28 cellular contexts compared by ENCODE assay signal in the genomic region with DNA sequence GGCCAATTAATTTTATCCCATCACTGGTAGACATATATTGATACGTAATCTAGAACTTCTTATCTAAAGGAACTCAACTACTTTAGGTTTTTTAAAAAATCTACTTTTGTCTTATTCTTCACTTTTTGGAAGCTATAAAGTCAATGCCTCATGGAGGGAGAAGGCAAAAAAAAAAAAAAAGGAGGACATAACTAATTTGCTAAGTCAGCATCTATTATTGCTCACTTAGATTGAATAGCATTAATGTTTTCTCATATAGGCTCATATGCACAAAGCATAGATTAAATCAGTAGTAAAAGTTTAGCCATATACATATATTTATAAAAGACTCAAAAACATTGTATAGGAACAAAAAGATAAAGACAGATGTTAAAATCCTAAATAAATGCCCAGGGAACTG.
"Had no signal": no experiment of that assay in that cellular context is flagged by ENCODE, and none has a peak within 500 bp of the region (broad histone marks: within the 10 kb centered on the region; RNA-seq: fewer than 3 reads in every experiment).

No MANE protein-coding gene starts in this region.

- H3K79me2 ChIP-seq: parathyroid adenoma had no signal

- H3K4me3 ChIP-seq: neural progenitor cell, ovary, psoas muscle, skin epidermis, smooth muscle cell, spleen, suprapubic skin, testis, tibial artery, transverse colon, upper lobe of right lung, uterus had no signal

- H2AFZ ChIP-seq: neural progenitor cell, parathyroid adenoma had no signal

- DNase-seq: natural killer cell; occipital lobe; ovary; posterior cingulate gyrus; psoas muscle; right cardiac atrium; spleen; stimulated activated CD4-positive, alpha-beta T cell treated with anti-CD3 and anti-CD28 coated beads, Interleukin-12 subunit alpha, Interleukin-12 subunit beta, amount 100 ng/mL, for 4 hours; stimulated activated CD4-positive, alpha-beta T cell treated with anti-CD3 and anti-CD28 coated beads, Interleukin-1b, Interleukin-23, amount 100 ng/mL, for 48 hours; stimulated activated CD4-positive, alpha-beta T cell treated with anti-CD3 and anti-CD28 coated beads, Interleukin-4, amount 100 ng/mL, for 1 hour; stimulated activated CD4-positive, alpha-beta T cell treated with anti-CD3 and anti-CD28 coated beads, Interleukin-4, amount 100 ng/mL, for 4 hours; stimulated activated CD8-positive, alpha-beta memory T cell treated with anti-CD3 and anti-CD28 coated beads, Interleukin-4, amount 100 ng/mL, for 48 hours; stimulated activated naive CD4-positive, alpha-beta T cell; stimulated activated naive CD8-positive, alpha-beta T cell treated with anti-CD3 and anti-CD28 coated beads, Interleukin-15, amount 100 ng/mL, for 72 hours; stimulated activated naive CD8-positive, alpha-beta T cell treated with anti-CD3 and anti-CD28 coated beads, Interleukin-15, Interleukin-2, amounts not matched to agents 100 U/mL and 50 U/mL, for 24 hours; substantia nigra; testis; tibial artery; transverse colon; upper lobe of right lung; uterus had no signal

- H3K9me3 ChIP-seq: ovary, psoas muscle, suprapubic skin, testis, tibial artery, transverse colon, upper lobe of right lung, uterus had no signal

- H3K27ac ChIP-seq: neural progenitor cell, ovary, parathyroid adenoma, psoas muscle, skin epidermis, spleen, suprapubic skin, testis, tibial artery, transverse colon, upper lobe of right lung, uterus had no signal

- H3K4me1 ChIP-seq: neural progenitor cell, parathyroid adenoma, psoas muscle, spleen, suprapubic skin, testis, tibial artery, transverse colon, upper lobe of right lung, uterus had no signal

- H3K27me3 ChIP-seq: neural progenitor cell, ovary, spleen, suprapubic skin, testis, tibial artery, transverse colon, upper lobe of right lung, uterus had no signal

- H3K4me2 ChIP-seq: neural progenitor cell, smooth muscle cell had no signal

- H3K9ac ChIP-seq: neural progenitor cell, parathyroid adenoma had no signal

- ATAC-seq: natural killer cell; psoas muscle; right cardiac atrium; sciatic nerve; stimulated activated memory B cell treated with anti-CD40 and anti-IgM and Interleukin-4, amounts not matched to agents 10 μg/mL and 1 μg/mL and 100 μg/mL, for 72 hours; stimulated activated naive CD8-positive, alpha-beta T cell treated with anti-CD3 and anti-CD28 coated beads, Interleukin-15, amount 100 ng/mL, for 72 hours; stimulated activated naive CD8-positive, alpha-beta T cell treated with anti-CD3 and anti-CD28 coated beads, Interleukin-15, Interleukin-2, amounts not matched to agents 100 U/mL and 50 U/mL, for 24 hours; upper lobe of right lung had no signal

- H3K36me3 ChIP-seq: neural progenitor cell, ovary, spleen, suprapubic skin, tibial artery, transverse colon, upper lobe of right lung, uterus had no signal
